In genomic region chr4:170580651-170581050, GRCh38 we compare ENCODE assay signal across 28 cellular contexts.
"Had no signal": no experiment of that assay in that cellular context is flagged by ENCODE, and none has a peak within 500 bp of the region (broad histone marks: within the 10 kb centered on the region; RNA-seq: fewer than 3 reads in every experiment).

No MANE protein-coding gene starts in this region.

- H3K4me1 ChIP-seq: left lung, lower lobe of right lung, prostate gland, stomach, testis, thyroid gland, transverse colon, upper lobe of right lung had no signal

- H3K4me3 ChIP-seq: left lung, lower lobe of right lung, ovary, prostate gland, skin epidermis, stomach, testis, thyroid gland, transverse colon, upper lobe of right lung had no signal

- H3K36me3 Mint-ChIP-seq: immature natural killer cell; naive B cell; stimulated activated naive B cell treated with anti-CD40 and anti-IgM and Interleukin-4, amounts not matched to agents 10 μg/mL and 1 μg/mL and 100 μg/mL, for 72 hours had no signal

- H3K4me3 Mint-ChIP-seq: immature natural killer cell; naive B cell; natural killer cell; nephron progenitor cell; stimulated activated naive B cell treated with anti-CD40 and anti-IgM and Interleukin-4, amounts not matched to agents 10 μg/mL and 1 μg/mL and 100 μg/mL, for 72 hours had no signal

- H3K27me3 Mint-ChIP-seq: naive B cell; stimulated activated naive B cell treated with anti-CD40 and anti-IgM and Interleukin-4, amounts not matched to agents 10 μg/mL and 1 μg/mL and 100 μg/mL, for 72 hours had no signal

- H3K4me1 Mint-ChIP-seq: immature natural killer cell; naive B cell; natural killer cell; nephron progenitor cell; stimulated activated naive B cell treated with anti-CD40 and anti-IgM and Interleukin-4, amounts not matched to agents 10 μg/mL and 1 μg/mL and 100 μg/mL, for 72 hours had no signal

- H3K27ac Mint-ChIP-seq: immature natural killer cell; naive B cell; natural killer cell; nephron progenitor cell; stimulated activated naive B cell treated with anti-CD40 and anti-IgM and Interleukin-4, amounts not matched to agents 10 μg/mL and 1 μg/mL and 100 μg/mL, for 72 hours had no signal

- DNase-seq: hypothalamus; immature natural killer cell; kidney; left colon; left lung; lower lobe of right lung; mammary epithelial cell; mesenchymal stem cell; naive B cell; natural killer cell; nephron progenitor cell; ovary; retina; right cardiac atrium; stimulated activated CD4-positive, alpha-beta T cell treated with anti-CD3 and anti-CD28 coated beads, Interleukin-12 subunit alpha, Interleukin-12 subunit beta, amount 100 ng/mL, for 4 hours; stimulated activated CD4-positive, alpha-beta T cell treated with anti-CD3 and anti-CD28 coated beads, Interleukin-15, amount 100 ng/mL, for 24 hours; stimulated activated CD4-positive, alpha-beta T cell treated with anti-CD3 and anti-CD28 coated beads, Interleukin-2, amount 100 ng/mL, for 24 hours; stimulated activated CD4-positive, alpha-beta T cell treated with anti-CD3 and anti-CD28 coated beads, Interleukin-4, amount 100 ng/mL, for 1 hour; stimulated activated naive B cell treated with anti-CD40 and anti-IgM and Interleukin-4, amounts not matched to agents 10 μg/mL and 1 μg/mL and 100 μg/mL, for 72 hours; stimulated activated naive CD8-positive, alpha-beta T cell treated with anti-CD3 and anti-CD28 coated beads, Interleukin-15, Interleukin-2, amounts not matched to agents 100 U/mL and 50 U/mL, for 24 hours; stomach; testis; thyroid gland; transverse colon; upper lobe of right lung had no signal

- H3K27me3 ChIP-seq: left lung, ovary, stomach, testis, thyroid gland, transverse colon, upper lobe of right lung had no signal

- H3K27ac ChIP-seq: left lung, lower lobe of right lung, ovary, prostate gland, skin epidermis, stomach, testis, thyroid gland, transverse colon, upper lobe of right lung had no signal

- H3K9me3 ChIP-seq: lower lobe of right lung, ovary, prostate gland, testis, thyroid gland, transverse colon, upper lobe of right lung had no signal

- ATAC-seq: left colon; left lung; lower lobe of right lung; natural killer cell; right cardiac atrium; sciatic nerve; stimulated activated naive B cell treated with anti-CD40 and anti-IgM and Interleukin-4, amounts not matched to agents 10 μg/mL and 1 μg/mL and 100 μg/mL, for 72 hours; stimulated activated naive CD8-positive, alpha-beta T cell treated with anti-CD3 and anti-CD28 coated beads, Interleukin-15, Interleukin-2, amounts not matched to agents 100 U/mL and 50 U/mL, for 24 hours; upper lobe of right lung had no signal

- H3K36me3 ChIP-seq: left lung, lower lobe of right lung, ovary, prostate gland, stomach, thyroid gland, transverse colon, upper lobe of right lung had no signal
